8 cellular contexts compared by ENCODE assay signal in genomic region chr3:142180761-142181362, GRCh38. TPM values are rescaled to one million over a fixed set of nuclear protein-coding genes. Genes with fewer than 3 reads are reported as not detected.
A peak's percentile ranks its signal among the peaks of the same experiment; 100 is the strongest.
DNase-seq lines count a peak whose midpoint lies in the region; ATAC-seq, FAIRE-seq and TF ChIP-seq lines count a peak whose summit lies in the region.

No MANE protein-coding gene starts in this region.

- no peak for FAIRE-seq in frontal cortex (lab: Jason Lieb, UNC)

- no peaks in the 10 kb centered on the region for H3K27me3 Mint-ChIP-seq in endodermal cell (ENCODE audit: insufficient read depth)
- H3K27me3 Mint-ChIP-seq in natural killer cell treated with Interleukin-12 subunit alpha and Interleukin-12 subunit beta and Interleukin-15 and Interleukin-18, amount 100 ng/mL, for 72 hours: no peaks in the 10 kb centered on the region

- 84 to 88% methylated on average over 5 of the region's 6 CpGs for WGBS in endodermal cell (ENCODE audit: insufficient coverage in 1 of 2, insufficient read length in 1 of 2), 2 experiments

- TF ChIP-seq CTCF in endodermal cell (conservative IDR thresholded peaks at IDR 0.05): peak; percentile 81

- H3K36me3 ChIP-seq in H7 (replicated peaks; ENCODE audit: control insufficient read depth, insufficient read depth, low read length) (no peaks in the 10 kb centered on the region), SJCRH30 (no peaks in the 10 kb centered on the region; the same call in 1 of the 2 replicates), endodermal cell (ENCODE audit: control insufficient read depth, insufficient read depth, low read length) (peaks cover 23% of the 10 kb centered on the region)

- H3K9me3 ChIP-seq in SJCRH30 (replicated peaks): no peaks in the 10 kb centered on the region; the same call in 1 of the 2 replicates
- H3K9me3 ChIP-seq in endodermal cell (ENCODE audit: control insufficient read depth, low read length): no peaks in the 10 kb centered on the region

- DNase-seq in COLO829 (ENCODE audit: low spot score): peak; percentile 22
- DNase-seq in H7: peak; percentile 57
- peak; percentile 30 to 53 for DNase-seq in SJCRH30
- peak; percentile 76 for DNase-seq in endodermal cell
- DNase-seq in natural killer cell treated with Interleukin-12 subunit alpha and Interleukin-12 subunit beta and Interleukin-15 and Interleukin-18, amount 100 ng/mL, for 72 hours (ENCODE audit: low spot score): peak; percentile 67
- DNase-seq in frontal cortex (ENCODE audit: low spot score in 2 of 2): no peak
- DNase-seq in NCI-H1436 (lab: John Stamatoyannopoulos, UW): no peak

- H3K27me3 ChIP-seq in H7 (ENCODE audit: control insufficient read depth, insufficient read depth, low read length) (no peaks in the 10 kb centered on the region), SJCRH30 (no peaks in the 10 kb centered on the region), endodermal cell (ENCODE audit: control insufficient read depth, insufficient read depth, low read length, poor library complexity, severe bottlenecking) (no peaks in the 10 kb centered on the region)

- H3K4me3 ChIP-seq in H7 (ENCODE audit: insufficient read depth, low read depth, low read length): no peak overlapping the region
- no peak overlapping the region for H3K4me3 ChIP-seq in SJCRH30
- H3K4me3 ChIP-seq in endodermal cell (ENCODE audit: low read length): no peak overlapping the region

- peak overlapping the region; percentile 24 for H3K27ac Mint-ChIP-seq in endodermal cell
- peak overlapping the region; percentile 61 to 79 for H3K27ac Mint-ChIP-seq in natural killer cell treated with Interleukin-12 subunit alpha and Interleukin-12 subunit beta and Interleukin-15 and Interleukin-18, amount 100 ng/mL, for 72 hours

- peak; percentile 58 to 78 for ATAC-seq in natural killer cell treated with Interleukin-12 subunit alpha and Interleukin-12 subunit beta and Interleukin-15 and Interleukin-18, amount 100 ng/mL, for 72 hours
- ATAC-seq in GM19452 (IDR thresholded peaks at IDR 0.05; ENCODE audit: unreplicated experiment): no peak

- peaks cover 33% of the 10 kb centered on the region for H3K36me3 Mint-ChIP-seq in endodermal cell (ENCODE audit: low read depth)
- H3K36me3 Mint-ChIP-seq in natural killer cell treated with Interleukin-12 subunit alpha and Interleukin-12 subunit beta and Interleukin-15 and Interleukin-18, amount 100 ng/mL, for 72 hours: peaks cover 10% of the 10 kb centered on the region

- peaks cover 13% of the 10 kb centered on the region for H3K4me1 Mint-ChIP-seq in endodermal cell
- H3K4me1 Mint-ChIP-seq in natural killer cell treated with Interleukin-12 subunit alpha and Interleukin-12 subunit beta and Interleukin-15 and Interleukin-18, amount 100 ng/mL, for 72 hours (ENCODE audit: low read depth in 2 of 2): peaks cover 10 to 12% of the 10 kb centered on the region in 2 donors

- H3K27ac ChIP-seq in SJCRH30 (no peak overlapping the region), endodermal cell (ENCODE audit: low read depth, low read length) (no peak overlapping the region)

- H3K9me3 Mint-ChIP-seq in endodermal cell: no peaks in the 10 kb centered on the region
- H3K9me3 Mint-ChIP-seq in natural killer cell treated with Interleukin-12 subunit alpha and Interleukin-12 subunit beta and Interleukin-15 and Interleukin-18, amount 100 ng/mL, for 72 hours: no peaks in the 10 kb centered on the region

- no peaks in the 10 kb centered on the region for H3K4me1 ChIP-seq in SJCRH30
- no peaks in the 10 kb centered on the region for H3K4me1 ChIP-seq in endodermal cell (ENCODE audit: control insufficient read depth, insufficient read depth, low read length)

- H3K4me3 Mint-ChIP-seq in endodermal cell: no peak overlapping the region
- no peak overlapping the region for H3K4me3 Mint-ChIP-seq in natural killer cell treated with Interleukin-12 subunit alpha and Interleukin-12 subunit beta and Interleukin-15 and Interleukin-18, amount 100 ng/mL, for 72 hours

- H3K9ac ChIP-seq in endodermal cell (ENCODE audit: extremely low read depth, low read length, poor library complexity, severe bottlenecking): no peak overlapping the region

RNA-seq across cellular contexts. Expression of gene TFDP2, which starts 31.5 kb away (rescaled TPM):
- 66.2 and 77.3 TPM in 2 replicates for total RNA-seq in H7 (2014; rRNA removed; shearing (Covaris generic))
- total RNA-seq in SJCRH30 (2014; rRNA removed; shearing (Covaris generic)): 103 and 137 TPM in 2 replicates
- total RNA-seq in endodermal cell (10 to 100 TPM; 62.7 to 76.4 TPM), frontal cortex (42.0 TPM)
- 137 TPM for polyA plus RNA-seq in endodermal cell (2013, experiment 1 of 2)
- 109 TPM for polyA plus RNA-seq in endodermal cell (2013, experiment 2 of 2)
- total RNA-seq in natural killer cell treated with Interleukin-12 subunit alpha and Interleukin-12 subunit beta and Interleukin-15 and Interleukin-18, amount 100 ng/mL, for 72 hours: 10 to 100 TPM; 37.1 to 47.8 TPM

RNA-seq across cellular contexts. Expression of gene GK5, which starts 44.5 kb away (rescaled TPM):
- total RNA-seq in H7 (2014; rRNA removed; shearing (Covaris generic)): 6.6 and 7.2 TPM in 2 replicates
- 6.5 and 10.5 TPM in 2 replicates for total RNA-seq in SJCRH30 (2014; rRNA removed; shearing (Covaris generic))
- total RNA-seq in endodermal cell: 10 to 100 TPM; 17.9 to 31.8 TPM
- 12.8 TPM for polyA plus RNA-seq in endodermal cell (2013, experiment 1 of 2)
- polyA plus RNA-seq in endodermal cell (2013, experiment 2 of 2): 10.9 TPM
- 10 to 100 TPM; 57.4 to 59.5 TPM for total RNA-seq in natural killer cell treated with Interleukin-12 subunit alpha and Interleukin-12 subunit beta and Interleukin-15 and Interleukin-18, amount 100 ng/mL, for 72 hours
- total RNA-seq in frontal cortex: 15.9 TPM

Comparison
In these comparisons a context has a peak if more than half of its experiments do, and no peak if none do; other contexts are left out.
1. DNase-seq: peak in COLO829 (single experiment), H7 (single experiment), SJCRH30 (2 of 2), endodermal cell (single experiment) and natural killer cell treated with Interleukin-12 subunit alpha and Interleukin-12 subunit beta and Interleukin-15 and Interleukin-18, amount 100 ng/mL, for 72 hours (single experiment); none in frontal cortex (0 of 2) and NCI-H1436 (single experiment).